In the genomic region with DNA sequence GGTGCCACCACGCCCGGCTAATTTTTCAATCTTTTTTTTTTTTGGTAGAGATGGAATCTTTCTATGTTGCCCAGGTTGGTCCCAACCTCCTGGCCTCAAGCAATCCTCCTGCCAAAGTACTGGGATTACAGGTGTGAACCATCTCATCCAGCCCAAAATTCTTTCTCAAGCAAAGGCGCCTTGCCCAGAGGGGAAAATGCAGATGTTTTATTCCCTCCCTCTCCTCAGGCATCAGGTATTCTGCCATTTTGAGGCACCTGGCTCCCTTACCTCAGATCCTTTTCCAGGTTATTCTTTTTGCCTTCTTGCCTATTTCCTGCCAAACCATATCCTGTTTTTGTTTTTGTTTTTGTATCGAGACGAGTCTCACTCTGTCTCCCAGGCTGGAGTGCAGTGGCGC, we compare ENCODE assay signal across 22 cellular contexts. TPM values are rescaled to one million over a fixed set of nuclear protein-coding genes. Genes with fewer than 3 reads are reported as not detected.
DNase-seq lines count a peak whose midpoint lies in the region; ATAC-seq, FAIRE-seq and TF ChIP-seq lines count a peak whose summit lies in the region.
"Had no signal": no experiment of that assay in that cellular context is flagged by ENCODE, and none has a peak within 500 bp of the region (broad histone marks: within the 10 kb centered on the region; RNA-seq: fewer than 3 reads in every experiment).

No MANE protein-coding gene starts in this region.

- POLR2A ChIA-PET in activated CD4-positive, alpha-beta memory T cell treated with anti-CD3 and anti-CD28 coated beads for 36 hours (lab: Charles Lee), result no interaction called here
- POLR2A ChIA-PET in endothelial cell of umbilical vein (lab: Charles Lee), result no interaction called here

- FAIRE-seq in endothelial cell of umbilical vein (lab: Jason Lieb, UNC), result peak; percentile 43
- FAIRE-seq: GM12878, urothelium cell line had no signal

- H4K20me1 ChIP-seq in endothelial cell of umbilical vein (replicated peaks; ENCODE audit: control insufficient read depth, extremely low read depth, insufficient read depth, low read length), result no peaks in the 10 kb centered on the region

- dilution Hi-C loops in endothelial cell of umbilical vein (cut with MboI; ENCODE audit: extremely low pct_ligation_motif_present, low sequenced_read_pairs), result no loop called here

- H3K27ac ChIP-seq in endothelial cell of umbilical vein (ENCODE audit: insufficient read depth, low read depth, low read length) (no peak overlapping the region), lower lobe of right lung (no peak overlapping the region)
- H3K27ac ChIP-seq: coronary artery, parathyroid adenoma, right lobe of liver had no signal

- H3K4me3 Mint-ChIP-seq in activated naive CD4-positive, alpha-beta T cell treated with anti-CD3 and anti-CD28 coated beads, Interleukin-2, amount 50 U/mL, for 24 hours, result peak overlapping the region; percentile 17
- H3K4me3 Mint-ChIP-seq in activated CD4-positive, alpha-beta memory T cell treated with anti-CD3 and anti-CD28 coated beads for 36 hours, result no peak overlapping the region
- H3K4me3 Mint-ChIP-seq in Calu3 (ENCODE audit: low read depth, unreplicated experiment), result no peak overlapping the region
- H3K4me3 Mint-ChIP-seq: nephron had no signal

- H3K4me1 Mint-ChIP-seq in activated naive CD4-positive, alpha-beta T cell treated with anti-CD3 and anti-CD28 coated beads, Interleukin-2, amount 50 U/mL, for 24 hours, result peaks cover 68% of the 10 kb centered on the region
- peaks cover 65% of the 10 kb centered on the region for H3K4me1 Mint-ChIP-seq in activated CD4-positive, alpha-beta memory T cell treated with anti-CD3 and anti-CD28 coated beads for 36 hours (ENCODE audit: low read depth)
- peaks cover 13% of the 10 kb centered on the region for H3K4me1 Mint-ChIP-seq in Calu3 (ENCODE audit: low read depth, unreplicated experiment)

- H3K4me3 ChIP-seq in endothelial cell of umbilical vein (replicated peaks in 1 of 3; ENCODE audit: insufficient read depth in 1 of 3, low read depth in 1 of 3, low read length in 3 of 3) (no peak overlapping the region), lower lobe of right lung (no peak overlapping the region)
- H3K4me3 ChIP-seq: coronary artery, GM12878, HAP-1, right lobe of liver had no signal

- no peaks in the 10 kb centered on the region for H3K27me3 Mint-ChIP-seq in activated naive CD4-positive, alpha-beta T cell treated with anti-CD3 and anti-CD28 coated beads, Interleukin-2, amount 50 U/mL, for 24 hours
- H3K27me3 Mint-ChIP-seq in activated CD4-positive, alpha-beta memory T cell treated with anti-CD3 and anti-CD28 coated beads for 36 hours, result no peaks in the 10 kb centered on the region
- H3K27me3 Mint-ChIP-seq in Calu3 (ENCODE audit: unreplicated experiment), result peaks cover 17% of the 10 kb centered on the region

- H3K9me3 ChIP-seq in endothelial cell of umbilical vein (replicated peaks; ENCODE audit: control insufficient read depth, insufficient read depth, low read length) (no peaks in the 10 kb centered on the region), lower lobe of right lung (no peaks in the 10 kb centered on the region)
- H3K9me3 ChIP-seq: HAP-1, right lobe of liver had no signal

- H3K27me3 ChIP-seq in endothelial cell of umbilical vein (ENCODE audit: control insufficient read depth in 2 of 2, insufficient read depth in 2 of 2, low read length in 2 of 2), result no peaks in the 10 kb centered on the region
- H3K27me3 ChIP-seq in lower lobe of right lung (ENCODE audit: low read depth), result no peaks in the 10 kb centered on the region
- H3K27me3 ChIP-seq: right lobe of liver had no signal

- peak overlapping the region; percentile 91 for H3K27ac Mint-ChIP-seq in activated naive CD4-positive, alpha-beta T cell treated with anti-CD3 and anti-CD28 coated beads, Interleukin-2, amount 50 U/mL, for 24 hours
- no peak overlapping the region for H3K27ac Mint-ChIP-seq in activated naive CD4-positive, alpha-beta T cell treated with anti-CD3 and anti-CD28 coated beads, Interleukin-2, amount 50 U/mL, for 72 hours
- H3K27ac Mint-ChIP-seq in activated CD4-positive, alpha-beta memory T cell treated with anti-CD3 and anti-CD28 coated beads for 36 hours, result peak overlapping the region; percentile 59
- H3K27ac Mint-ChIP-seq in Calu3 (ENCODE audit: unreplicated experiment), result no peak overlapping the region
- H3K27ac Mint-ChIP-seq: nephron had no signal

- intact Hi-C loops in activated CD4-positive, alpha-beta memory T cell treated with anti-CD3 and anti-CD28 coated beads for 36 hours (cut with micrococcal nuclease), result no loop called here
- intact Hi-C loops in endothelial cell of umbilical vein (cut with micrococcal nuclease) (loop anchor here (1.0 kb wide), 1 partner anchor 22 kb away; a partner anchor contains a TSS), Calu3 (cut with micrococcal nuclease; ENCODE audit: unreplicated experiment) (no loop called here), lower lobe of right lung (cut with DNase I) (no loop called here)

- no peak for DNase-seq in activated naive CD4-positive, alpha-beta T cell treated with anti-CD3 and anti-CD28 coated beads, Interleukin-2, amount 50 U/mL, for 72 hours (ENCODE audit: low spot score in 2 of 2)
- DNase-seq in activated CD4-positive, alpha-beta memory T cell treated with anti-CD3 and anti-CD28 coated beads for 36 hours, result no peak
- DNase-seq in endothelial cell of umbilical vein (ENCODE audit: low read depth, low spot score) (no peak), Calu3 (no peak), lower lobe of right lung (no peak)
- DNase-seq: DND-41; KBM-7; NCI-H1436; NCI-H2107; NCI-H510A; NK-92 treated with Interleukin-12 subunit alpha and Interleukin-12 subunit beta, amount 100 ng/mL, for 24 hours had no signal

- BruUV-seq in endothelial cell of umbilical vein (replicated peaks; lab: Mats Ljungman, UMichigan) (no TSS peak), Calu3 (replicated peaks; lab: Mats Ljungman, UMichigan) (no TSS peak)

- peaks cover 2 to 3% of the 10 kb centered on the region in 2 experiments for H3K36me3 ChIP-seq in endothelial cell of umbilical vein (ENCODE audit: control insufficient read depth in 2 of 2, extremely low read depth in 1 of 2, insufficient read depth in 2 of 2, low read length in 2 of 2)
- H3K36me3 ChIP-seq in lower lobe of right lung, result peaks cover 7% of the 10 kb centered on the region
- H3K36me3 ChIP-seq: HAP-1, right lobe of liver had no signal

- no peak overlapping the region for H3K9ac ChIP-seq in endothelial cell of umbilical vein (replicated peaks; ENCODE audit: extremely low read depth, insufficient read depth, low read length)
- H3K9ac ChIP-seq: parathyroid adenoma had no signal

- H3K9me3 Mint-ChIP-seq in activated naive CD4-positive, alpha-beta T cell treated with anti-CD3 and anti-CD28 coated beads, Interleukin-2, amount 50 U/mL, for 24 hours, result no peaks in the 10 kb centered on the region
- peaks cover 0 to 9% of the 10 kb centered on the region in 2 donors for H3K9me3 Mint-ChIP-seq in activated naive CD4-positive, alpha-beta T cell treated with anti-CD3 and anti-CD28 coated beads, Interleukin-2, amount 50 U/mL, for 72 hours
- H3K9me3 Mint-ChIP-seq in activated CD4-positive, alpha-beta memory T cell treated with anti-CD3 and anti-CD28 coated beads for 36 hours, result no peaks in the 10 kb centered on the region
- no peaks in the 10 kb centered on the region for H3K9me3 Mint-ChIP-seq in Calu3 (ENCODE audit: low read depth, unreplicated experiment)
- H3K9me3 Mint-ChIP-seq: nephron had no signal

- CTCF ChIA-PET in activated CD4-positive, alpha-beta memory T cell treated with anti-CD3 and anti-CD28 coated beads for 36 hours (lab: Charles Lee), result interaction anchor here (0.6 to 3.6 kb wide), 2 partner anchors 37 to 193 kb away, joined by 4 to 17 read pairs; a partner anchor contains a TSS
- CTCF ChIA-PET in endothelial cell of umbilical vein (lab: Charles Lee) (no interaction called here), Calu3 (lab: Charles Lee) (interaction anchor here (1.0 kb wide), 1 partner anchor 10 kb away, joined by 3 read pairs; a partner anchor contains a TSS)

- no peak overlapping the region for H3K4me2 ChIP-seq in endothelial cell of umbilical vein (ENCODE audit: insufficient read depth, low read length)

- TF ChIP-seq CTCF in endothelial cell of umbilical vein (IDR thresholded peaks at IDR 0.05; ENCODE audit: extremely low read depth in 1 of 2, insufficient read depth in 1 of 2, low read depth in 1 of 2, low read length in 2 of 2) (no peak), Calu3 (IDR thresholded peaks at IDR 0.05; ENCODE audit: unreplicated experiment) (no peak), lower lobe of right lung (IDR thresholded peaks at IDR 0.05) (no peak)

- H3K9me1 ChIP-seq in endothelial cell of umbilical vein (replicated peaks; ENCODE audit: control insufficient read depth, extremely low read depth, insufficient read depth, low read length), result no peaks in the 10 kb centered on the region

- H3K4me1 ChIP-seq in endothelial cell of umbilical vein (ENCODE audit: control insufficient read depth, extremely low read depth, insufficient read depth, low read length) (peaks cover 28% of the 10 kb centered on the region), lower lobe of right lung (peaks cover 51% of the 10 kb centered on the region)
- H3K4me1 ChIP-seq: HAP-1, parathyroid adenoma had no signal

- no peak for ATAC-seq in activated naive CD4-positive, alpha-beta T cell treated with anti-CD3 and anti-CD28 coated beads, Interleukin-2, amount 50 U/mL, for 72 hours
- ATAC-seq in lower lobe of right lung (no peak), HG02970 (IDR thresholded peaks at IDR 0.05; ENCODE audit: low FRiP score, unreplicated experiment) (no peak)
- ATAC-seq: GM12878, Panc1, right lobe of liver had no signal

- no peak for TF ChIP-seq POLR2A in endothelial cell of umbilical vein (IDR thresholded peaks at IDR 0.05; ENCODE audit: low read depth, low read length)

- no peaks in the 10 kb centered on the region for H3K36me3 Mint-ChIP-seq in activated naive CD4-positive, alpha-beta T cell treated with anti-CD3 and anti-CD28 coated beads, Interleukin-2, amount 50 U/mL, for 24 hours
- H3K36me3 Mint-ChIP-seq in activated naive CD4-positive, alpha-beta T cell treated with anti-CD3 and anti-CD28 coated beads, Interleukin-2, amount 50 U/mL, for 72 hours, result no peaks in the 10 kb centered on the region
- no peaks in the 10 kb centered on the region for H3K36me3 Mint-ChIP-seq in activated CD4-positive, alpha-beta memory T cell treated with anti-CD3 and anti-CD28 coated beads for 36 hours
- H3K36me3 Mint-ChIP-seq in Calu3 (ENCODE audit: insufficient read depth, unreplicated experiment), result no peaks in the 10 kb centered on the region

- H2AFZ ChIP-seq in endothelial cell of umbilical vein (ENCODE audit: low read depth, low read length), result no peak overlapping the region
- H2AFZ ChIP-seq: parathyroid adenoma had no signal

- H3K79me2 ChIP-seq in endothelial cell of umbilical vein (ENCODE audit: control insufficient read depth, insufficient read depth, low read length), result no peaks in the 10 kb centered on the region
- H3K79me2 ChIP-seq: parathyroid adenoma had no signal

RNA-seq across cellular contexts. Expression of a gene that starts 10.5 kb away (rescaled TPM):
- 1 to 10 TPM; 2.7 to 4.2 TPM for total RNA-seq in activated naive CD4-positive, alpha-beta T cell treated with anti-CD3 and anti-CD28 coated beads, Interleukin-2, amount 50 U/mL, for 72 hours
- 1 to 10 TPM; 2.3 to 3.0 TPM for total RNA-seq in activated CD4-positive, alpha-beta memory T cell treated with anti-CD3 and anti-CD28 coated beads for 36 hours
- total RNA-seq in endothelial cell of umbilical vein (8.9 and 13.6 TPM in 2 replicates), Calu3 (2022) (not detected in 2 replicates), lower lobe of right lung (1.4 TPM)
- polyA plus RNA-seq in endothelial cell of umbilical vein, result 2.5 and 2.6 TPM in 2 replicates
- 1.1 and 1.4 TPM in 2 replicates for polyA plus RNA-seq in endothelial cell of umbilical vein (2011; cell fraction: cytosol; rRNA removed)
- polyA plus RNA-seq in endothelial cell of umbilical vein (2011; cell fraction: nucleus; rRNA removed), result 2.7 and 3.4 TPM in 2 replicates
- polyA plus RNA-seq in endothelial cell of umbilical vein (2012), result 11.6 and 12.1 TPM in 2 replicates
- polyA minus RNA-seq in endothelial cell of umbilical vein, result 3.5 and 13.4 TPM in 2 replicates
- polyA minus RNA-seq in endothelial cell of umbilical vein (2011; cell fraction: cytosol; rRNA and poly(A)+ RNA removed), result 0.41 TPM
- polyA minus RNA-seq in endothelial cell of umbilical vein (2011; cell fraction: nucleus; rRNA and poly(A)+ RNA removed), result 7.3 and 7.8 TPM in 2 replicates
- total RNA-seq: HT-29 had no signal

RNA-seq across cellular contexts. Expression of a gene that starts 11.1 kb away (rescaled TPM):
- 10 to 100 TPM; 39.0 to 92.4 TPM for total RNA-seq in activated naive CD4-positive, alpha-beta T cell treated with anti-CD3 and anti-CD28 coated beads, Interleukin-2, amount 50 U/mL, for 72 hours
- total RNA-seq in activated CD4-positive, alpha-beta memory T cell treated with anti-CD3 and anti-CD28 coated beads for 36 hours, result 10 to 100 TPM; 46.3 to 50.9 TPM
- total RNA-seq in endothelial cell of umbilical vein (39.5 and 39.8 TPM in 2 replicates), Calu3 (2022) (51.9 and 59.2 TPM in 2 replicates), lower lobe of right lung (29.6 TPM)
- polyA plus RNA-seq in endothelial cell of umbilical vein, result 55.5 and 60.4 TPM in 2 replicates
- polyA plus RNA-seq in endothelial cell of umbilical vein (2011; cell fraction: cytosol; rRNA removed), result 43.9 and 47.0 TPM in 2 replicates
- polyA plus RNA-seq in endothelial cell of umbilical vein (2011; cell fraction: nucleus; rRNA removed), result 46.1 and 53.2 TPM in 2 replicates
- polyA plus RNA-seq in endothelial cell of umbilical vein (2012), result 36.9 and 38.5 TPM in 2 replicates
- 22.8 and 24.6 TPM in 2 replicates for polyA minus RNA-seq in endothelial cell of umbilical vein
- polyA minus RNA-seq in endothelial cell of umbilical vein (2011; cell fraction: cytosol; rRNA and poly(A)+ RNA removed), result 18.3 TPM
- 13.6 and 14.2 TPM in 2 replicates for polyA minus RNA-seq in endothelial cell of umbilical vein (2011; cell fraction: nucleus; rRNA and poly(A)+ RNA removed)

RNA-seq across cellular contexts. Expression of a gene that starts 13.8 kb away (rescaled TPM):
- 100 to 1,000 TPM; 115 to 126 TPM for total RNA-seq in activated naive CD4-positive, alpha-beta T cell treated with anti-CD3 and anti-CD28 coated beads, Interleukin-2, amount 50 U/mL, for 72 hours
- 100 to 1,000 TPM in 1 of 2 experiments, 10 to 100 TPM in 1; 98.3 to 103 TPM for total RNA-seq in activated CD4-positive, alpha-beta memory T cell treated with anti-CD3 and anti-CD28 coated beads for 36 hours
- total RNA-seq in endothelial cell of umbilical vein (95.1 and 99.7 TPM in 2 replicates), Calu3 (2022) (91.3 and 98.3 TPM in 2 replicates), lower lobe of right lung (66.3 TPM)
- polyA plus RNA-seq in endothelial cell of umbilical vein, result 101 and 130 TPM in 2 replicates
- 119 and 125 TPM in 2 replicates for polyA plus RNA-seq in endothelial cell of umbilical vein (2011; cell fraction: cytosol; rRNA removed)
- 133 and 144 TPM in 2 replicates for polyA plus RNA-seq in endothelial cell of umbilical vein (2011; cell fraction: nucleus; rRNA removed)
- 97.3 and 104 TPM in 2 replicates for polyA plus RNA-seq in endothelial cell of umbilical vein (2012)
- polyA minus RNA-seq in endothelial cell of umbilical vein, result 209 and 223 TPM in 2 replicates
- polyA minus RNA-seq in endothelial cell of umbilical vein (2011; cell fraction: cytosol; rRNA and poly(A)+ RNA removed), result 114 TPM
- 68.0 and 89.1 TPM in 2 replicates for polyA minus RNA-seq in endothelial cell of umbilical vein (2011; cell fraction: nucleus; rRNA and poly(A)+ RNA removed)

RNA-seq across cellular contexts. Expression of a gene that starts 22.2 kb away (rescaled TPM):
- total RNA-seq in activated naive CD4-positive, alpha-beta T cell treated with anti-CD3 and anti-CD28 coated beads, Interleukin-2, amount 50 U/mL, for 72 hours, result 10 to 100 TPM; 28.2 to 41.0 TPM
- total RNA-seq in activated CD4-positive, alpha-beta memory T cell treated with anti-CD3 and anti-CD28 coated beads for 36 hours, result 10 to 100 TPM; 27.0 to 30.7 TPM
- total RNA-seq in endothelial cell of umbilical vein (28.5 and 28.9 TPM in 2 replicates), Calu3 (2022) (25.7 and 27.1 TPM in 2 replicates), lower lobe of right lung (24.1 TPM)
- 26.4 and 31.3 TPM in 2 replicates for polyA plus RNA-seq in endothelial cell of umbilical vein
- 11.8 and 15.6 TPM in 2 replicates for polyA plus RNA-seq in endothelial cell of umbilical vein (2011; cell fraction: cytosol; rRNA removed)
- polyA plus RNA-seq in endothelial cell of umbilical vein (2011; cell fraction: nucleus; rRNA removed), result 118 and 123 TPM in 2 replicates
- 17.9 and 19.2 TPM in 2 replicates for polyA plus RNA-seq in endothelial cell of umbilical vein (2012)
- polyA minus RNA-seq in endothelial cell of umbilical vein, result 13.7 and 16.0 TPM in 2 replicates
- 13.5 TPM for polyA minus RNA-seq in endothelial cell of umbilical vein (2011; cell fraction: cytosol; rRNA and poly(A)+ RNA removed)
- polyA minus RNA-seq in endothelial cell of umbilical vein (2011; cell fraction: nucleus; rRNA and poly(A)+ RNA removed), result 17.6 and 19.1 TPM in 2 replicates

RNA-seq across cellular contexts. Expression of a gene that starts 26.7 kb away (rescaled TPM):
- 1 to 10 TPM in 1 of 2 donors, under 1 TPM in 1; 0.49 to 7.4 TPM for total RNA-seq in activated naive CD4-positive, alpha-beta T cell treated with anti-CD3 and anti-CD28 coated beads, Interleukin-2, amount 50 U/mL, for 72 hours
- 1 to 10 TPM in 1 of 2 experiments, under 1 TPM in 1; 0.99 to 2.0 TPM for total RNA-seq in activated CD4-positive, alpha-beta memory T cell treated with anti-CD3 and anti-CD28 coated beads for 36 hours
- total RNA-seq in endothelial cell of umbilical vein (1.6 and 2.2 TPM in 2 replicates), Calu3 (2022) (not detected in 2 replicates), lower lobe of right lung (283 TPM)
- polyA plus RNA-seq in endothelial cell of umbilical vein, result 1.1 and 1.3 TPM in 2 replicates
- polyA plus RNA-seq in endothelial cell of umbilical vein (2011; cell fraction: cytosol; rRNA removed), result 0.57 and 0.63 TPM in 2 replicates
- polyA plus RNA-seq in endothelial cell of umbilical vein (2011; cell fraction: nucleus; rRNA removed), result 1.9 and 2.4 TPM in 2 replicates
- polyA plus RNA-seq in endothelial cell of umbilical vein (2012), result 0.60 TPM in 1 of 2 replicates, not detected in the other
- polyA minus RNA-seq in endothelial cell of umbilical vein, result 0.93 TPM in 1 of 2 replicates, not detected in the other
- polyA minus RNA-seq in endothelial cell of umbilical vein (2011; cell fraction: cytosol; rRNA and poly(A)+ RNA removed), result not detected
- polyA minus RNA-seq in endothelial cell of umbilical vein (2011; cell fraction: nucleus; rRNA and poly(A)+ RNA removed), result 1.5 TPM in 1 of 2 replicates, not detected in the other
- total RNA-seq: HT-29 had no signal

Comparison
In these comparisons a context has a peak if more than half of its experiments do, and no peak if none do; other contexts are left out.
1. H3K27ac Mint-ChIP-seq: peak in activated naive CD4-positive, alpha-beta T cell treated with anti-CD3 and anti-CD28 coated beads, Interleukin-2, amount 50 U/mL, for 24 hours (single experiment) and activated CD4-positive, alpha-beta memory T cell treated with anti-CD3 and anti-CD28 coated beads for 36 hours (single experiment); none in activated naive CD4-positive, alpha-beta T cell treated with anti-CD3 and anti-CD28 coated beads, Interleukin-2, amount 50 U/mL, for 72 hours (0 of 2) and Calu3 (single experiment).